Comparison of ENCODE assay signal across 1 cellular context in the genomic region with DNA sequence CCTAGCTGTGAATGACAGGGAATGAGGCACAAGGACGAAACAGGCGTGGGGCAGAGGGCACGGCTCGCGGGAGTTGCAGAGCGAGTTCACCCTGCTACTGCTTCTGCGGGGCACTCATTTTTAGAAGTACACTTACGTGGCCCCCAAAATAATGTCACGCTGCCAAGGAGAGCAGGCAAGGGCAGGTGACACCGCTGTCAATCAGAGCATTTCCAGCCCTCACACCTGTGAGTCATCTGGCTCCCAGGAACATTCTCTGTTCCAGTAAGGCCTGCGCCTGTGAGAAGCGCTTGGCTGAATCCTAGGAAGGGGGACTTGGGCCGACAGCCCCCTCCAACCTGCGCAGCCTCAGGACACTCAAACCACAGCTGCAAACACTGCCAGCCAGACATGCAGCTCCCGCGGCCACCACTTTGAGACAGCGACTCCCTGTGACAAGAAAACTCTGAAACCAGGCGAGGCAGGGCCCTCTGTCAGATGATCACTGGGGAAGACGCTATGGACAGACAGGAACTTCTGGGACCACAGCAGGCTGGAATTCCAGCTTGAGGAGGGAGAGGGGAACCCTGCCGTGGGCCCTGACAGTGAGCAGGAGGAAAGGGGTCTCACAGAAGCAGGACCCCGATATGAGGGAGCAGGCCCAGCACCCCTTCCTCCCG.
TF ChIP-seq lines count a peak whose summit lies in the region.

No MANE protein-coding gene starts in this region.

TF ChIP-seq in HepG2, 621 proteins besides CTCF, POLR2A, EP300 and RAD21:
- TF ChIP-seq, protein P1, sequence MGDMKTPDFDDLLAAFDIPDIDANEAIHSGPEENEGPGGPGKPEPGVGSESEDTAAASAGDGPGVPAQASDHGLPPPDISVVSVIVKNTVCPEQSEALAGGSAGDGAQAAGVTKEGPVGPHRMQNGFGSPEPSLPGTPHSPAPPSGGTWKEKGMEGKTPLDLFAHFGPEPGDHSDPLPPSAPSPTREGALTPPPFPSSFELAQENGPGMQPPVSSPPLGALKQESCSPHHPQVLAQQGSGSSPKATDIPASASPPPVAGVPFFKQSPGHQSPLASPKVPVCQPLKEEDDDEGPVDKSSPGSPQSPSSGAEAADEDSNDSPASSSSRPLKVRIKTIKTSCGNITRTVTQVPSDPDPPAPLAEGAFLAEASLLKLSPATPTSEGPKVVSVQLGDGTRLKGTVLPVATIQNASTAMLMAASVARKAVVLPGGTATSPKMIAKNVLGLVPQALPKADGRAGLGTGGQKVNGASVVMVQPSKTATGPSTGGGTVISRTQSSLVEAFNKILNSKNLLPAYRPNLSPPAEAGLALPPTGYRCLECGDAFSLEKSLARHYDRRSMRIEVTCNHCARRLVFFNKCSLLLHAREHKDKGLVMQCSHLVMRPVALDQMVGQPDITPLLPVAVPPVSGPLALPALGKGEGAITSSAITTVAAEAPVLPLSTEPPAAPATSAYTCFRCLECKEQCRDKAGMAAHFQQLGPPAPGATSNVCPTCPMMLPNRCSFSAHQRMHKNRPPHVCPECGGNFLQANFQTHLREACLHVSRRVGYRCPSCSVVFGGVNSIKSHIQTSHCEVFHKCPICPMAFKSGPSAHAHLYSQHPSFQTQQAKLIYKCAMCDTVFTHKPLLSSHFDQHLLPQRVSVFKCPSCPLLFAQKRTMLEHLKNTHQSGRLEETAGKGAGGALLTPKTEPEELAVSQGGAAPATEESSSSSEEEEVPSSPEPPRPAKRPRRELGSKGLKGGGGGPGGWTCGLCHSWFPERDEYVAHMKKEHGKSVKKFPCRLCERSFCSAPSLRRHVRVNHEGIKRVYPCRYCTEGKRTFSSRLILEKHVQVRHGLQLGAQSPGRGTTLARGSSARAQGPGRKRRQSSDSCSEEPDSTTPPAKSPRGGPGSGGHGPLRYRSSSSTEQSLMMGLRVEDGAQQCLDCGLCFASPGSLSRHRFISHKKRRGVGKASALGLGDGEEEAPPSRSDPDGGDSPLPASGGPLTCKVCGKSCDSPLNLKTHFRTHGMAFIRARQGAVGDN (CRISPR knock-in tag; IDR thresholded peaks at IDR 0.05), result 0 out of 2 replicates have a peak, but pooled peaks have one; percentile 5
- TF ChIP-seq NFKB2 (CRISPR knock-in tag; IDR thresholded peaks at IDR 0.05; ENCODE audit: borderline replicate concordance), result no peak
- TF ChIP-seq, protein P2, sequence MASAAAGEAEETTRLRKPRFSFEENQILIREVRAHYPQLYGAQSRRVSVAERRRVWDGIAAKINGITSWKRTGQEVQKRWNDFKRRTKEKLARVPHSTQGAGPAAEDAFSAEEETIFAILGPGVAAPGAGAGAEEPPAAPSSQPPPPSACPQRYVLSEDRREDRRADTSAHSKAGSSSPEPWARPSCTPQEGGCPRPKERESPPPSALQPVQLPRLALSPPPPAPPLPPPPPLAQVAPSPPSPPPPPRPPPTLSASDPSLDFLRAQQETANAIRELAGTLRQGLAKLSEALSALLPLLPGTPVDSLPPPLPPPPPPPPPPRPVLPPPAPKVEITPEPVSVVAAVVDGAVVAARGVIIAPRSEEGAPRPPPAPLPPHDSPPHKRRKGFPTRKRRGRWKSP (CRISPR knock-in tag; IDR thresholded peaks at IDR 0.05), result no peak
